ENCODE assay signal across 8 cellular contexts in the genomic region with DNA sequence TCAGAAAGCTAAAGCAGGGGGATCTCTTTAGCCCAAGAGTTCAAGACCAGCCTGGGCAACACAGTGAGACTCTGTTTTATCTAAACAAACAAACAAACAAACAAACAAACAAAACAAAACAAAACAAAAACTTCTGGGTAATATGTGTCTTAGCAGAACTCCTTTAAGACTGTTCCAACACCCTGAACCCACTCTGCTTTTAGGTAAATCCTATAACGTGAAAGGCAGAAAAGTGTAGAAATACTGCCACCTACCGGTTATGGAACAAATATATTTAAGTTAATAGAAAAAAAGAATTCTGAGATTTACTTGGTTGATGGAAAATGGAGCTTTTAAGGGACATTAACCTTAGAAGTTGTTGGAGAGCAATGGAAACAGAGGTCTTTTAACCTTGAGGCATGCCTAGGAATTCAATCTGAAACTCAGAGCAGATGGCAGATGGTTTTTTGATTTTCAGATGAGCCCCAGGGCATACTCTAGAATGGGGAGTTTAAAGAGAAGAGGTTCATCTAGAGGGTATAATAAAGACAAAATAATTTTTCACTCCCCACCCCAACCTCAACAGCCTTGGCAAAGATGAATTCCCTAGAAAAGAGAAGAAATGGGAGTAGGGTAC. TPM values are rescaled to one million over a fixed set of nuclear protein-coding genes. Genes with fewer than 3 reads are reported as not detected.
DNase-seq lines count a peak whose midpoint lies in the region; ATAC-seq, FAIRE-seq and TF ChIP-seq lines count a peak whose summit lies in the region.

No MANE protein-coding gene starts in this region.

- TF ChIP-seq CTCF in choroid plexus epithelial cell (conservative IDR thresholded peaks at IDR 0.05; ENCODE audit: low read depth, low read length) (peak; percentile 49), lower lobe of right lung (IDR thresholded peaks at IDR 0.05) (peak; percentile 63)

- FAIRE-seq in HTR-8/SVneo (lab: Jason Lieb, UNC) = no peak

- H3K36me3 ChIP-seq in lower lobe of right lung = no peaks in the 10 kb centered on the region

- DNase-seq in DMS114 treated with DMSO at 0.1 percent for 48 hours (lab: John Stamatoyannopoulos, UW; ENCODE audit: unreplicated experiment) = peak; percentile 53
- peak; percentile 31 for DNase-seq in HTR-8/SVneo (ENCODE audit: insufficient read length, low spot score)
- peak; percentile 2 for DNase-seq in NOMO-1 treated with dmso at 0.1 percent for 144 hours (lab: John Stamatoyannopoulos, UW; ENCODE audit: unreplicated experiment)
- peak; percentile 79 for DNase-seq in choroid plexus epithelial cell (ENCODE audit: low read depth)
- no peak for DNase-seq in lower lobe of right lung
- no peak for DNase-seq in activated CD4-positive, alpha-beta T cell treated with anti-CD3 and anti-CD28 coated beads for 4 hours

- no peaks in the 10 kb centered on the region for H3K27me3 ChIP-seq in lower lobe of right lung (ENCODE audit: low read depth)

- ATAC-seq in lower lobe of right lung (peak; percentile 56 to 57), HG02840 (IDR thresholded peaks at IDR 0.05; ENCODE audit: low FRiP score, unreplicated experiment) (no peak), GM21529 (IDR thresholded peaks at IDR 0.05; ENCODE audit: unreplicated experiment) (no peak)

- H3K4me1 ChIP-seq in lower lobe of right lung = no peaks in the 10 kb centered on the region

- intact Hi-C loops in lower lobe of right lung (cut with DNase I) = loop anchor here (10.0 kb wide), 1 partner anchor 480 kb away; no protein-coding TSS in a partner anchor

- H3K9me3 ChIP-seq in lower lobe of right lung = no peaks in the 10 kb centered on the region

- no peak overlapping the region for H3K27ac ChIP-seq in lower lobe of right lung

- H3K4me3 ChIP-seq in choroid plexus epithelial cell (ENCODE audit: low read depth, low read length) (no peak overlapping the region), lower lobe of right lung (no peak overlapping the region)

RNA-seq across cellular contexts. Expression of gene SOD2, which starts 38.5 kb away (rescaled TPM):
- total RNA-seq in lower lobe of right lung = 352 TPM

Comparison
In these comparisons a context has a peak if more than half of its experiments do, and no peak if none do; other contexts are left out.
1. DNase-seq: peak in DMS114 treated with DMSO at 0.1 percent for 48 hours (single experiment), HTR-8/SVneo (single experiment), NOMO-1 treated with dmso at 0.1 percent for 144 hours (single experiment) and choroid plexus epithelial cell (single experiment); none in lower lobe of right lung (single experiment) and activated CD4-positive, alpha-beta T cell treated with anti-CD3 and anti-CD28 coated beads for 4 hours (0 of 2).
2. ATAC-seq: peak in lower lobe of right lung (2 of 2); none in HG02840 (single experiment) and GM21529 (single experiment).